ENCODE assay signal across 1 cellular context in the genomic region with DNA sequence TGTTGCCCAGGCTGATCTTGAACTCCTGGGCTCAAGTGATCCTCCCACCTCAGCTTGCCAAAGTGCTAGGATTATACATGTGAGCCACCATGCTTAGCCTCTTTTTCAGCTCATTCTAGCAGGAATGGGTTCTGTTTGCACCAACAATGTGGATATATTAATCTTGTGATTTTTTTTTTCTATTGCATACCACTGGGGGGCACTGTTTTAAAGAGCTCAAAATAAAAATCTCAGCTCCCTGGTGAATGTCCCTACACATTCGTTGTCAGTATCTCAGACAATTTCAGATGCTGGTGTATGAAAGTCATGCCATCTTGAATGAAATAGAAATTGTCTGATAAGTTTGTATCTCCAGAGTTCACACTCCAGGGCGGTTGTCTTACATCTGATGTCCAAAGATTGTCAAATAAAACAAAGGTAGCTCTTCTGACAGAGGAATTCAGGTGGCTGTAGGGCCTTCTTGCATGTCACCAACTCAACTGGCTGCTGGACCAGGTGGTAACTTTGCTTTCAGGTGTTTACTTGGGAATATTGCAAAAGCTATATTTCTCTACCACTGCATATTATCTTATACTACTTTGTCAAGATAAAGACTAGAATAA.
TF ChIP-seq lines count a peak whose summit lies in the region.

No MANE protein-coding gene starts in this region.

TF ChIP-seq in GM23338, 12 proteins besides CTCF, POLR2A, EP300 and RAD21 (continued from another document):
- TF ChIP-seq, protein P1, sequence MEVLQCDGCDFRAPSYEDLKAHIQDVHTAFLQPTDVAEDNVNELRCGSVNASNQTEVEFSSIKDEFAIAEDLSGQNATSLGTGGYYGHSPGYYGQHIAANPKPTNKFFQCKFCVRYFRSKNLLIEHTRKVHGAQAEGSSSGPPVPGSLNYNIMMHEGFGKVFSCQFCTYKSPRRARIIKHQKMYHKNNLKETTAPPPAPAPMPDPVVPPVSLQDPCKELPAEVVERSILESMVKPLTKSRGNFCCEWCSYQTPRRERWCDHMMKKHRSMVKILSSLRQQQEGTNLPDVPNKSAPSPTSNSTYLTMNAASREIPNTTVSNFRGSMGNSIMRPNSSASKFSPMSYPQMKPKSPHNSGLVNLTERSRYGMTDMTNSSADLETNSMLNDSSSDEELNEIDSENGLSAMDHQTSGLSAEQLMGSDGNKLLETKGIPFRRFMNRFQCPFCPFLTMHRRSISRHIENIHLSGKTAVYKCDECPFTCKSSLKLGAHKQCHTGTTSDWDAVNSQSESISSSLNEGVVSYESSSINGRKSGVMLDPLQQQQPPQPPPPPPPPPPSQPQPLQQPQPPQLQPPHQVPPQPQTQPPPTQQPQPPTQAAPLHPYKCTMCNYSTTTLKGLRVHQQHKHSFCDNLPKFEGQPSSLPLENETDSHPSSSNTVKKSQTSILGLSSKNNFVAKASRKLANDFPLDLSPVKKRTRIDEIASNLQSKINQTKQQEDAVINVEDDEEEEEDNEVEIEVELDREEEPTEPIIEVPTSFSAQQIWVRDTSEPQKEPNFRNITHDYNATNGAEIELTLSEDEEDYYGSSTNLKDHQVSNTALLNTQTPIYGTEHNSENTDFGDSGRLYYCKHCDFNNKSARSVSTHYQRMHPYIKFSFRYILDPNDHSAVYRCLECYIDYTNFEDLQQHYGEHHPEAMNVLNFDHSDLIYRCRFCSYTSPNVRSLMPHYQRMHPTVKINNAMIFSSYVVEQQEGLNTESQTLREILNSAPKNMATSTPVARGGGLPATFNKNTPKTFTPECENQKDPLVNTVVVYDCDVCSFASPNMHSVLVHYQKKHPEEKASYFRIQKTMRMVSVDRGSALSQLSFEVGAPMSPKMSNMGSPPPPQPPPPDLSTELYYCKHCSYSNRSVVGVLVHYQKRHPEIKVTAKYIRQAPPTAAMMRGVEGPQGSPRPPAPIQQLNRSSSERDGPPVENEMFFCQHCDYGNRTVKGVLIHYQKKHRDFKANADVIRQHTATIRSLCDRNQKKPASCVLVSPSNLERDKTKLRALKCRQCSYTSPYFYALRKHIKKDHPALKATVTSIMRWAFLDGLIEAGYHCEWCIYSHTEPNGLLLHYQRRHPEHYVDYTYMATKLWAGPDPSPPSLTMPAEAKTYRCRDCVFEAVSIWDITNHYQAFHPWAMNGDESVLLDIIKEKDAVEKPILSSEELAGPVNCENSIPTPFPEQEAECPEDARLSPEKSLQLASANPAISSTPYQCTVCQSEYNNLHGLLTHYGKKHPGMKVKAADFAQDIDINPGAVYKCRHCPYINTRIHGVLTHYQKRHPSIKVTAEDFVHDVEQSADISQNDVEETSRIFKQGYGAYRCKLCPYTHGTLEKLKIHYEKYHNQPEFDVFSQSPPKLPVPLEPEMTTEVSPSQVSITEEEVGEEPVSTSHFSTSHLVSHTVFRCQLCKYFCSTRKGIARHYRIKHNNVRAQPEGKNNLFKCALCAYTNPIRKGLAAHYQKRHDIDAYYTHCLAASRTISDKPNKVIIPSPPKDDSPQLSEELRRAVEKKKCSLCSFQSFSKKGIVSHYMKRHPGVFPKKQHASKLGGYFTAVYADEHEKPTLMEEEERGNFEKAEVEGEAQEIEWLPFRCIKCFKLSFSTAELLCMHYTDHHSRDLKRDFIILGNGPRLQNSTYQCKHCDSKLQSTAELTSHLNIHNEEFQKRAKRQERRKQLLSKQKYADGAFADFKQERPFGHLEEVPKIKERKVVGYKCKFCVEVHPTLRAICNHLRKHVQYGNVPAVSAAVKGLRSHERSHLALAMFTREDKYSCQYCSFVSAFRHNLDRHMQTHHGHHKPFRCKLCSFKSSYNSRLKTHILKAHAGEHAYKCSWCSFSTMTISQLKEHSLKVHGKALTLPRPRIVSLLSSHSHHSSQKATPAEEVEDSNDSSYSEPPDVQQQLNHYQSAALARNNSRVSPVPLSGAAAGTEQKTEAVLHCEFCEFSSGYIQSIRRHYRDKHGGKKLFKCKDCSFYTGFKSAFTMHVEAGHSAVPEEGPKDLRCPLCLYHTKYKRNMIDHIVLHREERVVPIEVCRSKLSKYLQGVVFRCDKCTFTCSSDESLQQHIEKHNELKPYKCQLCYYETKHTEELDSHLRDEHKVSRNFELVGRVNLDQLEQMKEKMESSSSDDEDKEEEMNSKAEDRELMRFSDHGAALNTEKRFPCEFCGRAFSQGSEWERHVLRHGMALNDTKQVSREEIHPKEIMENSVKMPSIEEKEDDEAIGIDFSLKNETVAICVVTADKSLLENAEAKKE (CRISPR knock-in tag; IDR thresholded peaks at IDR 0.05), result no peak
- TF ChIP-seq JUNB (IDR thresholded peaks at IDR 0.05; ENCODE audit: unreplicated experiment) (no peak), EZH2phosphoT487 (IDR thresholded peaks at IDR 0.05; ENCODE audit: unreplicated experiment) (no peak), EZH2 (IDR thresholded peaks at IDR 0.05; ENCODE audit: low read depth, unreplicated experiment) (no peak), CREB1 (CRISPR knock-in tag; IDR thresholded peaks at IDR 0.05; ENCODE audit: low read depth) (no peak), NANOG (IDR thresholded peaks at IDR 0.05; ENCODE audit: borderline replicate concordance) (no peak), ZNF331 (CRISPR knock-in tag; IDR thresholded peaks at IDR 0.05; ENCODE audit: low read depth) (no peak), ZNF114 (CRISPR knock-in tag; IDR thresholded peaks at IDR 0.05) (no peak)
- TF ChIP-seq, protein P2, sequence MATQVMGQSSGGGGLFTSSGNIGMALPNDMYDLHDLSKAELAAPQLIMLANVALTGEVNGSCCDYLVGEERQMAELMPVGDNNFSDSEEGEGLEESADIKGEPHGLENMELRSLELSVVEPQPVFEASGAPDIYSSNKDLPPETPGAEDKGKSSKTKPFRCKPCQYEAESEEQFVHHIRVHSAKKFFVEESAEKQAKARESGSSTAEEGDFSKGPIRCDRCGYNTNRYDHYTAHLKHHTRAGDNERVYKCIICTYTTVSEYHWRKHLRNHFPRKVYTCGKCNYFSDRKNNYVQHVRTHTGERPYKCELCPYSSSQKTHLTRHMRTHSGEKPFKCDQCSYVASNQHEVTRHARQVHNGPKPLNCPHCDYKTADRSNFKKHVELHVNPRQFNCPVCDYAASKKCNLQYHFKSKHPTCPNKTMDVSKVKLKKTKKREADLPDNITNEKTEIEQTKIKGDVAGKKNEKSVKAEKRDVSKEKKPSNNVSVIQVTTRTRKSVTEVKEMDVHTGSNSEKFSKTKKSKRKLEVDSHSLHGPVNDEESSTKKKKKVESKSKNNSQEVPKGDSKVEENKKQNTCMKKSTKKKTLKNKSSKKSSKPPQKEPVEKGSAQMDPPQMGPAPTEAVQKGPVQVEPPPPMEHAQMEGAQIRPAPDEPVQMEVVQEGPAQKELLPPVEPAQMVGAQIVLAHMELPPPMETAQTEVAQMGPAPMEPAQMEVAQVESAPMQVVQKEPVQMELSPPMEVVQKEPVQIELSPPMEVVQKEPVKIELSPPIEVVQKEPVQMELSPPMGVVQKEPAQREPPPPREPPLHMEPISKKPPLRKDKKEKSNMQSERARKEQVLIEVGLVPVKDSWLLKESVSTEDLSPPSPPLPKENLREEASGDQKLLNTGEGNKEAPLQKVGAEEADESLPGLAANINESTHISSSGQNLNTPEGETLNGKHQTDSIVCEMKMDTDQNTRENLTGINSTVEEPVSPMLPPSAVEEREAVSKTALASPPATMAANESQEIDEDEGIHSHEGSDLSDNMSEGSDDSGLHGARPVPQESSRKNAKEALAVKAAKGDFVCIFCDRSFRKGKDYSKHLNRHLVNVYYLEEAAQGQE (IDR thresholded peaks at IDR 0.05; ENCODE audit: unreplicated experiment), result no peak
- TF ChIP-seq, protein P3, sequence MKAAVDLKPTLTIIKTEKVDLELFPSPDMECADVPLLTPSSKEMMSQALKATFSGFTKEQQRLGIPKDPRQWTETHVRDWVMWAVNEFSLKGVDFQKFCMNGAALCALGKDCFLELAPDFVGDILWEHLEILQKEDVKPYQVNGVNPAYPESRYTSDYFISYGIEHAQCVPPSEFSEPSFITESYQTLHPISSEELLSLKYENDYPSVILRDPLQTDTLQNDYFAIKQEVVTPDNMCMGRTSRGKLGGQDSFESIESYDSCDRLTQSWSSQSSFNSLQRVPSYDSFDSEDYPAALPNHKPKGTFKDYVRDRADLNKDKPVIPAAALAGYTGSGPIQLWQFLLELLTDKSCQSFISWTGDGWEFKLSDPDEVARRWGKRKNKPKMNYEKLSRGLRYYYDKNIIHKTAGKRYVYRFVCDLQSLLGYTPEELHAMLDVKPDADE (IDR thresholded peaks at IDR 0.05), result no peak
